Comparison of ENCODE assay signal across 10 cellular contexts in the genomic region with DNA sequence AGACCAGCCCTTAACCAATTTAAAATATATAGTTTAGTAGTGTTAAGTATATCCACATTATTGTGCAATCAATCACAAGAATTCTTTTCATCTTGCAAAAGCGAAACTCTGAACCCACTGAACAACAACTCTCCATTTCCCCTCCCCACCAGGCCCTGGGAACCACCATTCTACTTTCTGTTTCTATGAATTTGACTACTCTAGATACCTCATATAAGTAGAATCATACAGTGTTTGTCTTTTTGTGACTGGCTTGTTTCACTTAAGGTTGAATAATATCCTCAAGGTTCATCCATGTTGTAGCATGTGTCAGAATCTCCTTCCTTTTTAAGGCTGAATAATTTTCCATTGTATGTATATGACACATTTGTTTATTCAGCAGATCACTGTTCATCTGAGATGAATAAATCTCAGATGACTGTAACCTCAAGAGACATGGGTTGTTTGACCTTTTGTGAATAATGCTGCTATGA. TPM values are rescaled to one million over a fixed set of nuclear protein-coding genes. Genes with fewer than 3 reads are reported as not detected.
A peak's percentile ranks its signal among the peaks of the same experiment; 100 is the strongest.
DNase-seq lines count a peak whose midpoint lies in the region; ATAC-seq and TF ChIP-seq lines count a peak whose summit lies in the region.
"Had no signal": no experiment of that assay in that cellular context is flagged by ENCODE, and none has a peak within 500 bp of the region (broad histone marks: within the 10 kb centered on the region; RNA-seq: fewer than 3 reads in every experiment).

No MANE protein-coding gene starts in this region.

- TF ChIP-seq CTCF in MM.1S (IDR thresholded peaks at IDR 0.05; ENCODE audit: low read length), result no peak
- TF ChIP-seq CTCF in prostate gland (IDR thresholded peaks at IDR 0.05), result no peak

- no peaks in the 10 kb centered on the region for H3K27me3 ChIP-seq in BLaER1
- no peaks in the 10 kb centered on the region for H3K27me3 ChIP-seq in MM.1S (replicated peaks; ENCODE audit: insufficient read depth, low read length)
- H3K27me3 ChIP-seq in prostate gland (replicated peaks; ENCODE audit: insufficient read depth), result no peaks in the 10 kb centered on the region
- H3K27me3 ChIP-seq: adrenal gland had no signal

- intact Hi-C loops in prostate gland (cut with DNase I), result no loop called here

- H3K4me3 ChIP-seq in BLaER1 (no peak overlapping the region), MM.1S (ENCODE audit: low read length) (no peak overlapping the region; the same call in 1 of the 2 replicates), prostate gland (no peak overlapping the region)
- H3K4me3 ChIP-seq: adrenal gland had no signal

- no peak overlapping the region for H3K9ac ChIP-seq in BLaER1
- no peak overlapping the region for H3K9ac ChIP-seq in MM.1S (ENCODE audit: low read length)

- peaks cover 34% of the 10 kb centered on the region for H3F3A ChIP-seq in MM.1S (ENCODE audit: insufficient read depth, low read length)

- 74% methylated on average over 1 of the region's 1 CpG for WGBS in prostate gland

- H3K9me3 ChIP-seq in BLaER1 (no peaks in the 10 kb centered on the region), MM.1S (replicated peaks; ENCODE audit: insufficient read depth, low read length) (no peaks in the 10 kb centered on the region), prostate gland (no peaks in the 10 kb centered on the region)
- H3K9me3 ChIP-seq: adrenal gland had no signal

- TF ChIP-seq POLR2A in prostate gland (IDR thresholded peaks at IDR 0.05), result no peak

- H3K4me1 ChIP-seq in BLaER1, result peaks cover 20% of the 10 kb centered on the region
- peaks cover 33% of the 10 kb centered on the region for H3K4me1 ChIP-seq in MM.1S (ENCODE audit: low read length)
- no peaks in the 10 kb centered on the region for H3K4me1 ChIP-seq in prostate gland (replicated peaks)

- H3K4me2 ChIP-seq in BLaER1 (peak overlapping the region; percentile 7; the same call in 1 of the 2 replicates), MM.1S (ENCODE audit: low read depth, low read length) (peak overlapping the region; percentile 71)

- DNase-seq in MM.1S (peak; percentile 87), NCI-H1048 (lab: John Stamatoyannopoulos, UW) (no peak), AG08395 (ENCODE audit: low spot score) (no peak), prostate gland (ENCODE audit: low spot score) (no peak)
- peak; percentile 87 for DNase-seq in activated effector memory CD4-positive, alpha-beta T cell treated with anti-CD3 and anti-CD28 coated beads, Interleukin-2, amount 50 U/mL, for 16 hours
- DNase-seq in stimulated activated CD4-positive, alpha-beta T cell treated with anti-CD3 and anti-CD28 coated beads, Interleukin-2, amount 100 ng/mL, for 24 hours, result peak; percentile 65 to 77

- peak; percentile 48 for ATAC-seq in GM21576 (IDR thresholded peaks at IDR 0.05; ENCODE audit: unreplicated experiment)

- H2AFZ ChIP-seq in MM.1S (ENCODE audit: low read length), result no peak overlapping the region

- no peaks in the 10 kb centered on the region for H3K9me2 ChIP-seq in MM.1S (replicated peaks; ENCODE audit: insufficient read depth, low read length)

- H3K27ac ChIP-seq in BLaER1, result no peak overlapping the region
- peak overlapping the region; percentile 8; the same call in 1 of the 2 replicates for H3K27ac ChIP-seq in MM.1S (ENCODE audit: low read length)
- no peak overlapping the region for H3K27ac ChIP-seq in prostate gland
- H3K27ac ChIP-seq: C4-2B had no signal

- H3K36me3 ChIP-seq in BLaER1, result no peaks in the 10 kb centered on the region
- H3K36me3 ChIP-seq in MM.1S (replicated peaks; ENCODE audit: insufficient read depth, low read length), result no peaks in the 10 kb centered on the region
- H3K36me3 ChIP-seq in prostate gland, result no peaks in the 10 kb centered on the region
- H3K36me3 ChIP-seq: adrenal gland had no signal

- H4K20me1 ChIP-seq in BLaER1 (no peaks in the 10 kb centered on the region), MM.1S (ENCODE audit: insufficient read depth, low read length) (no peaks in the 10 kb centered on the region)

- no peaks in the 10 kb centered on the region for H3K79me2 ChIP-seq in MM.1S (ENCODE audit: low read length)

RNA-seq across cellular contexts. Expression of a gene that starts 8.1 kb away (rescaled TPM):
- 10 to 100 TPM; 35.0 to 54.1 TPM for total RNA-seq in prostate gland

Comparison
In these comparisons a context has a peak if more than half of its experiments do, and no peak if none do; other contexts are left out.
1. DNase-seq: peak in MM.1S (single experiment), activated effector memory CD4-positive, alpha-beta T cell treated with anti-CD3 and anti-CD28 coated beads, Interleukin-2, amount 50 U/mL, for 16 hours (single experiment) and stimulated activated CD4-positive, alpha-beta T cell treated with anti-CD3 and anti-CD28 coated beads, Interleukin-2, amount 100 ng/mL, for 24 hours (2 of 2); none in NCI-H1048 (single experiment), AG08395 (single experiment) and prostate gland (single experiment).